ENCODE assay signal across 16 cellular contexts in genomic region chr1:161206411-161207140, GRCh38. TPM values are rescaled to one million over a fixed set of nuclear protein-coding genes. Genes with fewer than 3 reads are reported as not detected.
DNase-seq lines count a peak whose midpoint lies in the region; ATAC-seq and TF ChIP-seq lines count a peak whose summit lies in the region.
"Had no signal": no experiment of that assay in that cellular context is flagged by ENCODE, and none has a peak within 500 bp of the region (broad histone marks: within the 10 kb centered on the region; RNA-seq: fewer than 3 reads in every experiment).

No MANE protein-coding gene starts in this region.

- peaks cover 19 to 54% of the 10 kb centered on the region in 2 donors for H3K4me1 ChIP-seq in gastrocnemius medialis

- H3K4me3 ChIP-seq in brain microvascular endothelial cell (ENCODE audit: low read depth, low read length) (no peak overlapping the region), gastrocnemius medialis (no peak overlapping the region)

- in situ Hi-C loops in brain microvascular endothelial cell (cut with HindIII; ENCODE audit: low pct_ligation_motif_present, low sequenced_read_pairs) (loop anchor here (25.0 kb wide), 1 partner anchor 181 kb away; no protein-coding TSS in a partner anchor), gastrocnemius medialis (cut with MboI; ENCODE audit: low sequenced_read_pairs in 4 of 4) (loop anchor here in 2 of 4 donors (25.0 kb wide), 1 partner anchor 531 kb away; the partner anchor contains the start of gene DUSP12 (in 2 of the 2))

- ATAC-seq in left ventricle myocardium superior: peak; percentile 38
- ATAC-seq in gastrocnemius medialis: no peak
- no peak for ATAC-seq in GM21717 (IDR thresholded peaks at IDR 0.05; ENCODE audit: unreplicated experiment)
- ATAC-seq: stimulated activated memory B cell treated with anti-CD40 and anti-IgM and Interleukin-4, amounts not matched to agents 10 μg/mL and 1 μg/mL and 100 μg/mL, for 72 hours had no signal

- H3K27me3 ChIP-seq in brain microvascular endothelial cell (replicated peaks): no peaks in the 10 kb centered on the region
- no peaks in the 10 kb centered on the region for H3K27me3 ChIP-seq in gastrocnemius medialis
- H3K27me3 ChIP-seq: neutrophil had no signal

- DNase-seq in LHCN-M2 (ENCODE audit: low read depth): peak; percentile 79
- peak; percentile 28 for DNase-seq in brain microvascular endothelial cell
- no peak for DNase-seq in left ventricle myocardium superior
- no peak for DNase-seq in gastrocnemius medialis
- DNase-seq in GDM1 (lab: John Stamatoyannopoulos, UW): no peak
- DNase-seq in NCI-H1105 (lab: John Stamatoyannopoulos, UW): no peak
- no peak for DNase-seq in NCI-H2196 (lab: John Stamatoyannopoulos, UW; ENCODE audit: unreplicated experiment)
- DNase-seq: CD4-positive, alpha-beta T cell; erythroblast; GF-D8; immature natural killer cell; T-helper 2 cell had no signal

- intact Hi-C loops in left ventricle myocardium superior (cut with micrococcal nuclease) (no loop called here), gastrocnemius medialis (cut with DNase I; ENCODE audit: low total_unique reads) (no loop called here)

- H3K27ac ChIP-seq in brain microvascular endothelial cell: peak overlapping the region; percentile 53
- H3K27ac ChIP-seq in gastrocnemius medialis: peak overlapping the region; percentile 77 to 99 (median 96)
- H3K27ac ChIP-seq: neutrophil had no signal

- H3K9me3 ChIP-seq in gastrocnemius medialis: no peaks in the 10 kb centered on the region
- H3K9me3 ChIP-seq: neutrophil had no signal

- H3K36me3 ChIP-seq in brain microvascular endothelial cell (replicated peaks) (peaks cover 58% of the 10 kb centered on the region), gastrocnemius medialis (peaks cover 0 to 69% of the 10 kb centered on the region in 2 donors)

- no peak for TF ChIP-seq POLR2A in gastrocnemius medialis (IDR thresholded peaks at IDR 0.05)

- no peak for TF ChIP-seq CTCF in brain microvascular endothelial cell (IDR thresholded peaks at IDR 0.05; ENCODE audit: low read depth, low read length, missing control alignments)
- no peak for TF ChIP-seq CTCF in gastrocnemius medialis (IDR thresholded peaks at IDR 0.05 in 4 of 5, conservative IDR thresholded peaks at IDR 0.05 in 1 of 5)

RNA-seq across cellular contexts. Expression of gene NDUFS2, which starts 4.4 kb away (rescaled TPM):
- total RNA-seq in LHCN-M2 (2014; rRNA removed): 115 and 133 TPM in 2 replicates
- 95.0 TPM for polyA plus RNA-seq in LHCN-M2 (2012)
- total RNA-seq in left ventricle myocardium superior: 335 TPM
- total RNA-seq in gastrocnemius medialis: 100 to 1,000 TPM; 206 to 260 (median 226) TPM

RNA-seq across cellular contexts. Expression of gene ADAMTS4, which starts 7.7 kb away (rescaled TPM):
- total RNA-seq in LHCN-M2 (2014; rRNA removed): 5.0 and 5.4 TPM in 2 replicates
- 1.1 TPM for polyA plus RNA-seq in LHCN-M2 (2012)
- total RNA-seq in left ventricle myocardium superior: 7.2 TPM
- 10 to 100 TPM in 1 of 4 donors, 1 to 10 TPM in 3; 1.2 to 12.4 (median 5.2) TPM for total RNA-seq in gastrocnemius medialis

RNA-seq across cellular contexts. Expression of gene FCER1G, which starts 8.5 kb away (rescaled TPM):
- 0.86 and 1.2 TPM in 2 replicates for total RNA-seq in LHCN-M2 (2014; rRNA removed)
- 0.87 TPM for polyA plus RNA-seq in LHCN-M2 (2012)
- total RNA-seq in left ventricle myocardium superior: 24.8 TPM
- 10 to 100 TPM in 3 of 4 donors, 1 to 10 TPM in 1; 4.2 to 20.4 (median 18.5) TPM for total RNA-seq in gastrocnemius medialis
- total RNA-seq: M059J had no signal

RNA-seq across cellular contexts. Expression of gene APOA2, which starts 16.9 kb away (rescaled TPM):
- not detected in 2 replicates for total RNA-seq in LHCN-M2 (2014; rRNA removed)
- polyA plus RNA-seq in LHCN-M2 (2012): not detected
- total RNA-seq in left ventricle myocardium superior: not detected
- total RNA-seq in gastrocnemius medialis: 10 to 100 TPM in 2 of 4 donors, not detected in 2; 22.2 to 57.8 TPM
- total RNA-seq: CD4-positive, alpha-beta T cell; M059J had no signal
- polyA plus RNA-seq: immature natural killer cell had no signal

RNA-seq across cellular contexts. Expression of gene TOMM40L, which starts 19.3 kb away (rescaled TPM):
- total RNA-seq in LHCN-M2 (2014; rRNA removed) (9.8 and 12.6 TPM in 2 replicates), left ventricle myocardium superior (41.8 TPM), gastrocnemius medialis (10 to 100 TPM in 3 of 4 donors, 1 to 10 TPM in 1; 8.3 to 22.7 (median 16.9) TPM)
- polyA plus RNA-seq in LHCN-M2 (2012): 12.3 TPM

Comparison
In these comparisons a context has a peak if more than half of its experiments do, and no peak if none do; other contexts are left out.
1. DNase-seq: peak in LHCN-M2 (single experiment) and brain microvascular endothelial cell (single experiment); none in left ventricle myocardium superior (single experiment), gastrocnemius medialis (0 of 2), GDM1 (single experiment), NCI-H1105 (single experiment) and NCI-H2196 (single experiment).